Comparison of ENCODE assay signal across 8 cellular contexts in genomic region chr14:104794099-104794498, GRCh38. TPM values are rescaled to one million over a fixed set of nuclear protein-coding genes. Genes with fewer than 3 reads are reported as not detected.
DNase-seq lines count a peak whose midpoint lies in the region; ATAC-seq and TF ChIP-seq lines count a peak whose summit lies in the region.

No MANE protein-coding gene starts in this region.

- TF ChIP-seq CTCF in esophagus squamous epithelium (IDR thresholded peaks at IDR 0.05): no peak
- no peak for TF ChIP-seq CTCF in nephron progenitor cell (IDR thresholded peaks at IDR 0.05)

- no peaks in the 10 kb centered on the region for H3K9me3 ChIP-seq in esophagus squamous epithelium

- 0 to 11% methylated on average over 5 to 6 of the region's 15 CpGs for WGBS in esophagus squamous epithelium, 2 donors

- H3K9me3 Mint-ChIP-seq in nephron progenitor cell: no peaks in the 10 kb centered on the region

- no peaks in the 10 kb centered on the region for H3K36me3 Mint-ChIP-seq in nephron progenitor cell (ENCODE audit: low read depth)

- peak overlapping the region in 3 of 4 donors; percentile 76 to 91 (median 90) for H3K27ac ChIP-seq in esophagus squamous epithelium

- peaks cover 35 to 88% (median 41%) of the 10 kb centered on the region in 3 donors for H3K4me1 ChIP-seq in esophagus squamous epithelium

- no peaks in the 10 kb centered on the region for H3K27me3 ChIP-seq in esophagus squamous epithelium

- no peak for TF ChIP-seq POLR2A in esophagus squamous epithelium (IDR thresholded peaks at IDR 0.05)

- peak overlapping the region; percentile 51 to 95 (median 80) for H3K4me3 ChIP-seq in esophagus squamous epithelium

- intact Hi-C loops in esophagus squamous epithelium (cut with DNase I): no loop called here

- peaks cover 5% of the 10 kb centered on the region for H3K27me3 Mint-ChIP-seq in nephron progenitor cell (ENCODE audit: low read depth, poor library complexity)

- H3K4me3 Mint-ChIP-seq in nephron progenitor cell: peak overlapping the region; percentile 90

- peak overlapping the region; percentile 22 for H3K27ac Mint-ChIP-seq in nephron progenitor cell

- peaks cover 0 to 34% (median 13%) of the 10 kb centered on the region in 3 donors for H3K36me3 ChIP-seq in esophagus squamous epithelium

- peaks cover 55% of the 10 kb centered on the region for H3K4me1 Mint-ChIP-seq in nephron progenitor cell

- DNase-seq in CD1c-positive myeloid dendritic cell (ENCODE audit: extremely low spot score) (peak; percentile 26), HuH-7.5 (ENCODE audit: low spot score) (peak; percentile 79), esophagus squamous epithelium (lab: John Stamatoyannopoulos, UW) (no peak), nephron progenitor cell (peak; percentile 69), NCI-H1694 (lab: John Stamatoyannopoulos, UW) (no peak), NCI-H2081 treated with DMSO at 0.1 percent for 48 hours (lab: John Stamatoyannopoulos, UW) (no peak)
- DNase-seq in activated CD8-positive, alpha-beta memory T cell treated with anti-CD3 and anti-CD28 coated beads for 48 hours (ENCODE audit: low read depth in 2 of 3, low spot score in 2 of 3): peak; percentile 35 to 59 (median 38)

- no peak for ATAC-seq in GM18873 (IDR thresholded peaks at IDR 0.05; ENCODE audit: low FRiP score, unreplicated experiment)

RNA-seq across cellular contexts. Expression of gene AKT1, which starts 1.4 kb away (rescaled TPM):
- total RNA-seq in esophagus squamous epithelium: 10 to 100 TPM; 66.6 to 93.7 (median 71.3) TPM

RNA-seq across cellular contexts. Expression of gene ZBTB42, which starts 6.8 kb away (rescaled TPM):
- total RNA-seq in esophagus squamous epithelium: 10 to 100 TPM in 2 of 4 donors, 1 to 10 TPM in 2; 4.7 to 14.2 (median 8.4) TPM

RNA-seq across cellular contexts. Expression of gene SIVA1, which starts 41.2 kb away (rescaled TPM):
- total RNA-seq in esophagus squamous epithelium: 100 to 1,000 TPM; 149 to 282 (median 201) TPM

Comparison
In these comparisons a context has a peak if more than half of its experiments do, and no peak if none do; other contexts are left out.
1. DNase-seq: peak in CD1c-positive myeloid dendritic cell (single experiment), HuH-7.5 (single experiment), activated CD8-positive, alpha-beta memory T cell treated with anti-CD3 and anti-CD28 coated beads for 48 hours (3 of 3) and nephron progenitor cell (single experiment); none in esophagus squamous epithelium (single experiment), NCI-H1694 (single experiment) and NCI-H2081 treated with DMSO at 0.1 percent for 48 hours (single experiment).